ENCODE assay signal across 17 cellular contexts in genomic region chr6:11607381-11607780, GRCh38.
DNase-seq lines count a peak whose midpoint lies in the region; ATAC-seq, FAIRE-seq and TF ChIP-seq lines count a peak whose summit lies in the region.
"Had no signal": no experiment of that assay in that cellular context is flagged by ENCODE, and none has a peak within 500 bp of the region (broad histone marks: within the 10 kb centered on the region; RNA-seq: fewer than 3 reads in every experiment).

No MANE protein-coding gene starts in this region.

- WGBS in A549 (ENCODE audit: missing lambda C conversion rate) = 86% methylated on average over 7 of the region's 7 CpGs

- no peaks in the 10 kb centered on the region for H3K9me3 Mint-ChIP-seq in brain
- H3K9me3 Mint-ChIP-seq in CD4-positive, alpha-beta T cell = no peaks in the 10 kb centered on the region
- no peaks in the 10 kb centered on the region for H3K9me3 Mint-ChIP-seq in activated naive CD8-positive, alpha-beta T cell treated with anti-CD3 and anti-CD28 coated beads for 36 hours

- TF ChIP-seq CTCF in A549 (IDR thresholded peaks at IDR 0.05) (no peak), brain (conservative IDR thresholded peaks at IDR 0.05) (no peak), D721Med (IDR thresholded peaks at IDR 0.05; ENCODE audit: insufficient read depth, missing control alignments) (no peak)
- no peak for TF ChIP-seq CTCF in CD4-positive, alpha-beta T cell (IDR thresholded peaks at IDR 0.05)

- no peak for ATAC-seq in A549
- no peak for ATAC-seq in CD4-positive, alpha-beta T cell (ENCODE audit: poor library complexity)
- ATAC-seq: K562 had no signal

- peaks cover 43% of the 10 kb centered on the region for H3K4me1 Mint-ChIP-seq in brain
- no peaks in the 10 kb centered on the region for H3K4me1 Mint-ChIP-seq in CD4-positive, alpha-beta T cell (ENCODE audit: low read depth)
- H3K4me1 Mint-ChIP-seq in activated naive CD8-positive, alpha-beta T cell treated with anti-CD3 and anti-CD28 coated beads for 36 hours = no peaks in the 10 kb centered on the region

- H3K27me3 Mint-ChIP-seq in brain = peaks cover 3% of the 10 kb centered on the region
- peaks cover 32% of the 10 kb centered on the region for H3K27me3 Mint-ChIP-seq in CD4-positive, alpha-beta T cell
- peaks cover 3% of the 10 kb centered on the region for H3K27me3 Mint-ChIP-seq in activated naive CD8-positive, alpha-beta T cell treated with anti-CD3 and anti-CD28 coated beads for 36 hours

- H3K9me3 ChIP-seq in A549 = no peaks in the 10 kb centered on the region
- H3K9me3 ChIP-seq in CD4-positive, alpha-beta T cell (ENCODE audit: control insufficient read depth, low read length) = no peaks in the 10 kb centered on the region
- H3K9me3 ChIP-seq: colonic mucosa, right lobe of liver had no signal

- peak overlapping the region in 3 of 5 experiments; percentile 15 to 88 (median 64) for H3K27ac Mint-ChIP-seq in brain
- H3K27ac Mint-ChIP-seq in CD4-positive, alpha-beta T cell = no peak overlapping the region
- H3K27ac Mint-ChIP-seq in activated naive CD8-positive, alpha-beta T cell treated with anti-CD3 and anti-CD28 coated beads for 36 hours = no peak overlapping the region

- POLR2A ChIA-PET in A549 (lab: Yijun Ruan, JAX) = no interaction called here
- POLR2A ChIA-PET in CD4-positive, alpha-beta T cell (lab: Charles Lee) = no interaction called here

- no peak for DNase-seq in A549 (ENCODE audit: low read depth in 1 of 2, low spot score in 1 of 2)
- DNase-seq in renal cortical epithelial cell (ENCODE audit: low read depth) = peak; percentile 75
- no peak for DNase-seq in COLO668 (lab: John Stamatoyannopoulos, UW; ENCODE audit: unreplicated experiment)
- DNase-seq in CD4-positive, alpha-beta T cell = no peak
- no peak for DNase-seq in D721Med (ENCODE audit: insufficient read length, low spot score)
- DNase-seq in activated naive CD8-positive, alpha-beta T cell treated with anti-CD3 and anti-CD28 coated beads for 36 hours = no peak
- DNase-seq: activated CD4-positive, alpha-beta T cell treated with anti-CD3 and anti-CD28 coated beads for 1 hour; colonic mucosa; GOT3; NCI-H1436 treated with DMSO at 0.1 percent for 48 hours; NCI-H446; PC-9; right lobe of liver; stimulated activated naive CD4-positive, alpha-beta T cell had no signal

- no peak overlapping the region for H3K4me2 ChIP-seq in A549
- H3K4me2 ChIP-seq: PC-9 had no signal

- CTCF ChIA-PET in A549 (lab: Yijun Ruan, JAX) = interaction anchor here (1.3 kb wide), 2 partner anchors 11 kb away, joined by 3 to 4 read pairs; no protein-coding TSS in a partner anchor
- CTCF ChIA-PET in CD4-positive, alpha-beta T cell (lab: Charles Lee) = no interaction called here

- intact Hi-C loops in CD4-positive, alpha-beta T cell (cut with DNase I, micrococcal nuclease) = no loop called here

- H3K4me3 ChIP-seq in A549 = no peak overlapping the region
- H3K4me3 ChIP-seq: colonic mucosa, K562, PC-9, right lobe of liver had no signal

- no peaks in the 10 kb centered on the region for H3K36me3 Mint-ChIP-seq in brain
- no peaks in the 10 kb centered on the region for H3K36me3 Mint-ChIP-seq in CD4-positive, alpha-beta T cell (ENCODE audit: low read depth)
- H3K36me3 Mint-ChIP-seq in activated naive CD8-positive, alpha-beta T cell treated with anti-CD3 and anti-CD28 coated beads for 36 hours = no peaks in the 10 kb centered on the region

- H3K27ac ChIP-seq in A549 (peak overlapping the region; percentile 71 to 84; a peak in 5 of 6 replicates), layer of hippocampus (ENCODE audit: low read depth, low read length) (peak overlapping the region; percentile 23)
- H3K27ac ChIP-seq in CD4-positive, alpha-beta T cell (ENCODE audit: low read depth, low read length) = no peak overlapping the region
- H3K27ac ChIP-seq: colonic mucosa, PC-9, right lobe of liver had no signal

- H3K4me3 Mint-ChIP-seq in brain = peak overlapping the region in 1 of 5 experiments; percentile 70
- no peak overlapping the region for H3K4me3 Mint-ChIP-seq in CD4-positive, alpha-beta T cell
- H3K4me3 Mint-ChIP-seq in activated naive CD8-positive, alpha-beta T cell treated with anti-CD3 and anti-CD28 coated beads for 36 hours = no peak overlapping the region

- H3K4me1 ChIP-seq in A549 = peaks cover 45% of the 10 kb centered on the region
- H3K4me1 ChIP-seq: colonic mucosa had no signal

- TF ChIP-seq RAD21 in A549 (conservative IDR thresholded peaks at IDR 0.05 in 1 of 2, IDR thresholded peaks at IDR 0.05 in 1 of 2) = no peak

- TF ChIP-seq EP300 in A549 (IDR thresholded peaks at IDR 0.05) = no peak

- no peak for TF ChIP-seq POLR2A in A549 (IDR thresholded peaks at IDR 0.05; ENCODE audit: low read length)

- H3K27me3 ChIP-seq in layer of hippocampus (ENCODE audit: control insufficient read depth, insufficient read depth, low read length) = no peaks in the 10 kb centered on the region
- peaks cover 13% of the 10 kb centered on the region for H3K27me3 ChIP-seq in CD4-positive, alpha-beta T cell (ENCODE audit: control insufficient read depth, insufficient read depth, low read length)
- H3K27me3 ChIP-seq: colonic mucosa, right lobe of liver had no signal

- FAIRE-seq in A549 (lab: Jason Lieb, UNC) (no peak), D721Med (lab: Jason Lieb, UNC) (no peak)
- FAIRE-seq: K562 had no signal

TF ChIP-seq in A549, 52 proteins besides CTCF, POLR2A, EP300 and RAD21:
- no peak for TF ChIP-seq REST (IDR thresholded peaks at IDR 0.05)
- no peak for TF ChIP-seq KDM1A (IDR thresholded peaks at IDR 0.05; ENCODE audit: low read depth)
- TF ChIP-seq EHMT2 (IDR thresholded peaks at IDR 0.05; ENCODE audit: low read depth) = no peak
- no peak for TF ChIP-seq NFE2L2 (conservative IDR thresholded peaks at IDR 0.05; ENCODE audit: low read length)
- TF ChIP-seq JUN (IDR thresholded peaks at IDR 0.05) = no peak
- TF ChIP-seq ESRRA (IDR thresholded peaks at IDR 0.05; ENCODE audit: borderline replicate concordance, low read length) = no peak
- TF ChIP-seq HEYL (CRISPR knock-in tag; IDR thresholded peaks at IDR 0.05) = no peak
- no peak for TF ChIP-seq ZSCAN20 (CRISPR knock-in tag; IDR thresholded peaks at IDR 0.05)
- TF ChIP-seq HMGXB4 (CRISPR knock-in tag; IDR thresholded peaks at IDR 0.05; ENCODE audit: borderline replicate concordance) = no peak
- TF ChIP-seq PHF8 (IDR thresholded peaks at IDR 0.05; ENCODE audit: borderline replicate concordance, low read depth) = no peak
- TF ChIP-seq NR3C1 (IDR thresholded peaks at IDR 0.05) = no peak
- TF ChIP-seq PBX3 (IDR thresholded peaks at IDR 0.05) = no peak

Comparison
In these comparisons a context has a peak if more than half of its experiments do, and no peak if none do; other contexts are left out.
1. H3K27ac Mint-ChIP-seq: peak in brain (3 of 5); none in CD4-positive, alpha-beta T cell (single experiment) and activated naive CD8-positive, alpha-beta T cell treated with anti-CD3 and anti-CD28 coated beads for 36 hours (single experiment).